ENCODE assay signal across 29 cellular contexts in genomic region chr9:11142965-11143738, GRCh38.
"Had no signal": no experiment of that assay in that cellular context is flagged by ENCODE, and none has a peak within 500 bp of the region (broad histone marks: within the 10 kb centered on the region; RNA-seq: fewer than 3 reads in every experiment).

No MANE protein-coding gene starts in this region.

- H3K4me1 Mint-ChIP-seq: immature natural killer cell; mesothelial cell of epicardium; naive B cell; natural killer cell; nephron progenitor cell; neural progenitor cell; stimulated activated naive B cell treated with anti-CD40 and anti-IgM and Interleukin-4, amounts not matched to agents 10 μg/mL and 1 μg/mL and 100 μg/mL, for 72 hours had no signal

- H3K27me3 ChIP-seq: neural progenitor cell, neutrophil, right atrium auricular region, suprapubic skin, tibial artery, upper lobe of right lung had no signal

- H3K9me3 Mint-ChIP-seq: mesothelial cell of epicardium, nephron progenitor cell, neural progenitor cell had no signal

- H3K9me3 ChIP-seq: left ventricle myocardium inferior, neutrophil, right atrium auricular region, suprapubic skin, thoracic aorta, tibial artery, upper lobe of right lung had no signal

- ATAC-seq: natural killer cell; sciatic nerve; stimulated activated naive B cell treated with anti-CD40 and anti-IgM and Interleukin-4, amounts not matched to agents 10 μg/mL and 1 μg/mL and 100 μg/mL, for 72 hours; upper lobe of right lung had no signal

- H3K27me3 Mint-ChIP-seq: naive B cell; progenitor cell of endocrine pancreas; stimulated activated naive B cell treated with anti-CD40 and anti-IgM and Interleukin-4, amounts not matched to agents 10 μg/mL and 1 μg/mL and 100 μg/mL, for 72 hours; stimulated activated naive CD8-positive, alpha-beta T cell treated with anti-CD3 and anti-CD28 coated beads, Interleukin-15, Interleukin-2, amounts not matched to agents 100 ng/mL and 50 ng/mL, for 24 hours had no signal

- DNase-seq: hypothalamus; immature natural killer cell; left ventricle myocardium inferior; mesendoderm; naive B cell; natural killer cell; nephron progenitor cell; occipital lobe; stimulated activated CD4-positive, alpha-beta T cell treated with anti-CD3 and anti-CD28 coated beads, Interleukin-12 subunit alpha, Interleukin-12 subunit beta, amount 100 ng/mL, for 4 hours; stimulated activated CD4-positive, alpha-beta T cell treated with anti-CD3 and anti-CD28 coated beads, Interleukin-15, amount 100 ng/mL, for 24 hours; stimulated activated CD4-positive, alpha-beta T cell treated with anti-CD3 and anti-CD28 coated beads, Interleukin-2, amount 100 ng/mL, for 24 hours; stimulated activated CD4-positive, alpha-beta T cell treated with anti-CD3 and anti-CD28 coated beads, Interleukin-4, amount 100 ng/mL, for 1 hour; stimulated activated naive B cell treated with anti-CD40 and anti-IgM and Interleukin-4, amounts not matched to agents 10 μg/mL and 1 μg/mL and 100 μg/mL, for 72 hours; tibial artery; trophoblast cell; upper lobe of right lung had no signal

- H3K4me2 ChIP-seq: neural progenitor cell had no signal

- H3K4me3 ChIP-seq: left ventricle myocardium inferior, lung, neural progenitor cell, right atrium auricular region, skin epidermis, suprapubic skin, thoracic aorta, tibial artery, upper lobe of right lung had no signal

- H3K4me3 Mint-ChIP-seq: immature natural killer cell; mesothelial cell of epicardium; naive B cell; natural killer cell; nephron progenitor cell; neural progenitor cell; stimulated activated naive B cell treated with anti-CD40 and anti-IgM and Interleukin-4, amounts not matched to agents 10 μg/mL and 1 μg/mL and 100 μg/mL, for 72 hours; stimulated activated naive CD8-positive, alpha-beta T cell treated with anti-CD3 and anti-CD28 coated beads, Interleukin-15, Interleukin-2, amounts not matched to agents 100 ng/mL and 50 ng/mL, for 24 hours had no signal

- H3K27ac ChIP-seq: left ventricle myocardium inferior, neural progenitor cell, neutrophil, right atrium auricular region, skin epidermis, suprapubic skin, thoracic aorta, tibial artery, upper lobe of right lung had no signal

- FAIRE-seq: islet of Langerhans, urothelium cell line had no signal

- H3K36me3 ChIP-seq: left ventricle myocardium inferior, neural progenitor cell, neutrophil, right atrium auricular region, suprapubic skin, thoracic aorta, tibial artery, upper lobe of right lung had no signal

- H3K4me1 ChIP-seq: left ventricle myocardium inferior, neural progenitor cell, right atrium auricular region, suprapubic skin, tibial artery, upper lobe of right lung had no signal

- H3K36me3 Mint-ChIP-seq: immature natural killer cell; mesothelial cell of epicardium; naive B cell; natural killer cell; neural progenitor cell; stimulated activated naive B cell treated with anti-CD40 and anti-IgM and Interleukin-4, amounts not matched to agents 10 μg/mL and 1 μg/mL and 100 μg/mL, for 72 hours had no signal

- H3K9ac ChIP-seq: neural progenitor cell had no signal

- H2AFZ ChIP-seq: neural progenitor cell had no signal

- H3K27ac Mint-ChIP-seq: immature natural killer cell; mesothelial cell of epicardium; naive B cell; natural killer cell; nephron progenitor cell; neural progenitor cell; progenitor cell of endocrine pancreas; stimulated activated naive B cell treated with anti-CD40 and anti-IgM and Interleukin-4, amounts not matched to agents 10 μg/mL and 1 μg/mL and 100 μg/mL, for 72 hours; stimulated activated naive CD8-positive, alpha-beta T cell treated with anti-CD3 and anti-CD28 coated beads, Interleukin-15, Interleukin-2, amounts not matched to agents 100 ng/mL and 50 ng/mL, for 24 hours had no signal
